In the genomic region with DNA sequence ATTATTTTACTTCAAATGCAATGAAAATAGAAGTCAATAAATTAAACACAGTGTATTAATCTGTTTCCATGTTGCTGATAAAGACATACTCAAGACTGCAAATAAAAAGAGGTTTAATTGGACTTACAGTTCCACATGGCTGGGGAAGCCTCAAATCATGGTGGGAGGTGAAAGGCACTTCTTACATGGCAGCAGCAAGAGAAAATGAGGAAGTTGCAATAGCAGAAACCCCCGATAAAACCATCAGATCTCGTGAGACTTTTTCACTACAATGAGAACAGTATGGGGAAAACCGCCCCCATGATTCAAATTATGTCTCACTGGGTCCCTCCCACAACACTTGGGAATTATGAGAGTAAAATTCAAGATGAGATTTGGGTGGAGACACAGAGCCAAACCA, we compare ENCODE assay signal across 29 cellular contexts.
"Had no signal": no experiment of that assay in that cellular context is flagged by ENCODE, and none has a peak within 500 bp of the region (broad histone marks: within the 10 kb centered on the region; RNA-seq: fewer than 3 reads in every experiment).

No MANE protein-coding gene starts in this region.

- H3K27ac Mint-ChIP-seq: activated CD4-positive, alpha-beta memory T cell treated with anti-CD3 and anti-CD28 coated beads for 36 hours; activated CD4-positive, alpha-beta T cell treated with anti-CD3 and anti-CD28 coated beads for 36 hours; activated CD4-positive, alpha-beta T cell treated with anti-CD3 and anti-CD28 coated beads, Interleukin-2, amount 10 ng/mL, durations not matched to agents 24 days and 14 days; activated CD8-positive, alpha-beta memory T cell treated with anti-CD3 and anti-CD28 coated beads, Interleukin-2, amount 10 ng/mL, durations not matched to agents 7 days and 5 days; activated CD8-positive, alpha-beta T cell treated with anti-CD3 and anti-CD28 coated beads, Interleukin-2, amount 10 ng/mL, durations not matched to agents 7 days and 5 days; activated naive CD4-positive, alpha-beta T cell treated with anti-CD3 and anti-CD28 coated beads, Interleukin-2, amount 10 ng/mL, durations not matched to agents 7 days and 5 days; activated naive CD4-positive, alpha-beta T cell treated with anti-CD3 and anti-CD28 coated beads, Interleukin-2, amount 50 U/mL, for 72 hours; activated naive CD8-positive, alpha-beta T cell treated with anti-CD3 and anti-CD28 coated beads, Interleukin-2, amount 10 ng/mL, durations not matched to agents 7 days and 5 days; activated T-cell treated with anti-CD3 and anti-CD28 coated beads, Interleukin-2, amount 50 U/mL, for 72 hours; dendritic cell treated with granulocyte-macrophage colony-stimulating factor and Interleukin-4, amounts not matched to agents 40 ng/mL and 50 ng/mL, for 4 days; endodermal cell had no signal

- H3K9me3 ChIP-seq: ascending aorta, heart left ventricle had no signal

- H3K27me3 Mint-ChIP-seq: dendritic cell treated with granulocyte-macrophage colony-stimulating factor and Interleukin-4, amounts not matched to agents 40 ng/mL and 50 ng/mL, for 4 days had no signal

- H3K4me1 Mint-ChIP-seq: activated CD4-positive, alpha-beta T cell treated with anti-CD3 and anti-CD28 coated beads for 36 hours; activated CD4-positive, alpha-beta T cell treated with anti-CD3 and anti-CD28 coated beads, Interleukin-2, amount 10 ng/mL, durations not matched to agents 24 days and 14 days; activated CD8-positive, alpha-beta memory T cell treated with anti-CD3 and anti-CD28 coated beads, Interleukin-2, amount 10 ng/mL, durations not matched to agents 7 days and 5 days; activated naive CD4-positive, alpha-beta T cell treated with anti-CD3 and anti-CD28 coated beads, Interleukin-2, amount 10 ng/mL, durations not matched to agents 7 days and 5 days; central memory CD8-positive, alpha-beta T cell; endodermal cell had no signal

- H3K4me3 Mint-ChIP-seq: activated CD4-positive, alpha-beta memory T cell treated with anti-CD3 and anti-CD28 coated beads for 36 hours; activated CD4-positive, alpha-beta T cell treated with anti-CD3 and anti-CD28 coated beads for 36 hours; activated CD4-positive, alpha-beta T cell treated with anti-CD3 and anti-CD28 coated beads, Interleukin-2, amount 10 ng/mL, durations not matched to agents 24 days and 14 days; activated CD8-positive, alpha-beta memory T cell treated with anti-CD3 and anti-CD28 coated beads, Interleukin-2, amount 10 ng/mL, durations not matched to agents 7 days and 5 days; activated CD8-positive, alpha-beta T cell treated with anti-CD3 and anti-CD28 coated beads, Interleukin-2, amount 10 ng/mL, durations not matched to agents 7 days and 5 days; activated naive CD4-positive, alpha-beta T cell treated with anti-CD3 and anti-CD28 coated beads, Interleukin-2, amount 10 ng/mL, durations not matched to agents 7 days and 5 days; activated naive CD8-positive, alpha-beta T cell treated with anti-CD3 and anti-CD28 coated beads, Interleukin-2, amount 10 ng/mL, durations not matched to agents 7 days and 5 days; activated T-cell treated with anti-CD3 and anti-CD28 coated beads, Interleukin-2, amount 50 U/mL, for 72 hours; central memory CD8-positive, alpha-beta T cell; dendritic cell treated with granulocyte-macrophage colony-stimulating factor and Interleukin-4, amounts not matched to agents 40 ng/mL and 50 ng/mL, for 4 days; endodermal cell had no signal

- H3K9me3 Mint-ChIP-seq: activated CD4-positive, alpha-beta memory T cell treated with anti-CD3 and anti-CD28 coated beads for 36 hours; activated CD4-positive, alpha-beta T cell treated with anti-CD3 and anti-CD28 coated beads, Interleukin-2, amount 10 ng/mL, durations not matched to agents 24 days and 14 days; activated naive CD4-positive, alpha-beta T cell treated with anti-CD3 and anti-CD28 coated beads, Interleukin-2, amount 10 ng/mL, durations not matched to agents 7 days and 5 days; activated naive CD4-positive, alpha-beta T cell treated with anti-CD3 and anti-CD28 coated beads, Interleukin-2, amount 50 U/mL, for 72 hours; activated naive CD8-positive, alpha-beta T cell treated with anti-CD3 and anti-CD28 coated beads, Interleukin-2, amount 10 ng/mL, durations not matched to agents 7 days and 5 days; activated T-cell treated with anti-CD3 and anti-CD28 coated beads, Interleukin-2, amount 50 U/mL, for 72 hours; central memory CD8-positive, alpha-beta T cell; dendritic cell treated with granulocyte-macrophage colony-stimulating factor and Interleukin-4, amounts not matched to agents 40 ng/mL and 50 ng/mL, for 4 days; endodermal cell had no signal

- ATAC-seq: activated CD4-positive, alpha-beta T cell treated with anti-CD3 and anti-CD28 coated beads for 36 hours; activated CD8-positive, alpha-beta memory T cell treated with anti-CD3 and anti-CD28 coated beads, Interleukin-2, amount 10 ng/mL, durations not matched to agents 7 days and 5 days; activated CD8-positive, alpha-beta T cell treated with anti-CD3 and anti-CD28 coated beads, Interleukin-2, amount 10 ng/mL, durations not matched to agents 7 days and 5 days; activated naive CD4-positive, alpha-beta T cell treated with anti-CD3 and anti-CD28 coated beads, Interleukin-2, amount 50 U/mL, for 72 hours; activated T-cell treated with anti-CD3 and anti-CD28 coated beads, Interleukin-2, amount 50 U/mL, for 72 hours; esophagus mucosa; heart left ventricle had no signal

- H3K27ac ChIP-seq: ascending aorta, brain microvascular endothelial cell, coronary artery, dorsolateral prefrontal cortex, heart left ventricle had no signal

- H3K4me1 ChIP-seq: ascending aorta, heart left ventricle had no signal

- H3K36me3 ChIP-seq: ascending aorta, brain microvascular endothelial cell, heart left ventricle had no signal

- H3K27me3 ChIP-seq: ascending aorta, brain microvascular endothelial cell had no signal

- H3K4me3 ChIP-seq: ascending aorta, coronary artery, dorsolateral prefrontal cortex, heart left ventricle had no signal

- FAIRE-seq: bronchial epithelial cell, frontal cortex had no signal

- H3K36me3 Mint-ChIP-seq: activated CD4-positive, alpha-beta memory T cell treated with anti-CD3 and anti-CD28 coated beads for 36 hours; activated CD8-positive, alpha-beta memory T cell treated with anti-CD3 and anti-CD28 coated beads, Interleukin-2, amount 10 ng/mL, durations not matched to agents 7 days and 5 days; activated naive CD4-positive, alpha-beta T cell treated with anti-CD3 and anti-CD28 coated beads, Interleukin-2, amount 10 ng/mL, durations not matched to agents 7 days and 5 days; activated naive CD4-positive, alpha-beta T cell treated with anti-CD3 and anti-CD28 coated beads, Interleukin-2, amount 50 U/mL, for 72 hours; activated naive CD8-positive, alpha-beta T cell treated with anti-CD3 and anti-CD28 coated beads, Interleukin-2, amount 10 ng/mL, durations not matched to agents 7 days and 5 days had no signal

- DNase-seq: activated CD4-positive, alpha-beta memory T cell treated with anti-CD3 and anti-CD28 coated beads for 36 hours; activated CD4-positive, alpha-beta T cell treated with anti-CD3 and anti-CD28 coated beads for 36 hours; activated CD4-positive, alpha-beta T cell treated with anti-CD3 and anti-CD28 coated beads, Interleukin-2, amount 10 ng/mL, durations not matched to agents 24 days and 14 days; activated CD4-positive, CD25-positive, alpha-beta regulatory T cell; activated CD4-positive, CD25-positive, alpha-beta regulatory T cell treated with anti-CD3 and anti-CD28 coated beads, Interleukin-2, amount 50 U/mL, for 72 hours; activated CD8-positive, alpha-beta memory T cell treated with anti-CD3 and anti-CD28 coated beads, Interleukin-2, amount 10 ng/mL, durations not matched to agents 7 days and 5 days; activated CD8-positive, alpha-beta memory T cell treated with anti-CD3 and anti-CD28 coated beads, Interleukin-2, amount 50 U/mL, for 4 hours; activated CD8-positive, alpha-beta T cell treated with anti-CD3 and anti-CD28 coated beads, Interleukin-2, amount 10 ng/mL, durations not matched to agents 7 days and 5 days; activated gamma-delta T cell; activated naive CD4-positive, alpha-beta T cell; activated naive CD4-positive, alpha-beta T cell treated with anti-CD3 and anti-CD28 coated beads, Interleukin-2, amount 10 ng/mL, durations not matched to agents 7 days and 5 days; activated naive CD8-positive, alpha-beta T cell treated with anti-CD3 and anti-CD28 coated beads, Interleukin-2, amount 10 ng/mL, durations not matched to agents 7 days and 5 days; activated T-cell treated with anti-CD3 and anti-CD28 coated beads, Interleukin-2, amount 50 U/mL, for 1 hour; activated T-cell treated with anti-CD3 and anti-CD28 coated beads, Interleukin-2, amount 50 U/mL, for 72 hours; brain microvascular endothelial cell; dorsolateral prefrontal cortex; effector memory CD4-positive, alpha-beta T cell; endodermal cell; foreskin fibroblast; heart left ventricle; T-helper 2 cell had no signal
